15 cellular contexts compared by ENCODE assay signal in the genomic region with DNA sequence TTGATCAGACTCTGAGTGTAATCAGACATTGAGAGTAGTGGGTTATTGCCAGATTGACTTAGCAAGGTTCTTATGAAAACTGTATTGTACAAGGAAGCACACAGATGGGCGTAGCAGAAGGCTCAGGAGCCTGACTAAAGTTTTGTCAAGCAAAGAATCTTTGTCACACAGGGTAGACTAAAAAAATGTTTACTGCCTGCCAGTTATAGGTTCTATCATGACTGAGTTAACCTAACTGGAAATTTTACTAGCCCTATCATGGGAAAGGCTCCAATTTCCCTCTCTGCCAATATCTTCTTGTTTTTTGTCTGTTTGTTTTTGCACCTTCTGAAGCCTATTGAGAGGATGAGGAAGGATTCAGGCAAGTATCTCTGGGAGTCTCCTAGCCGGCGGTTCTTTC.
"Had no signal": no experiment of that assay in that cellular context is flagged by ENCODE, and none has a peak within 500 bp of the region (broad histone marks: within the 10 kb centered on the region; RNA-seq: fewer than 3 reads in every experiment).

No MANE protein-coding gene starts in this region.

- H3K36me3 ChIP-seq: ascending aorta, breast epithelium, prostate gland, WERI-Rb-1 had no signal

- H3K9me3 ChIP-seq: ascending aorta, breast epithelium, prostate gland had no signal

- DNase-seq: activated CD8-positive, alpha-beta memory T cell treated with anti-CD3 and anti-CD28 coated beads for 24 hours; effector memory CD4-positive, alpha-beta T cell; mesendoderm; stimulated activated CD4-positive, alpha-beta T cell treated with anti-CD3 and anti-CD28 coated beads, Interleukin-15, amount 100 ng/mL, for 24 hours; stimulated activated CD4-positive, alpha-beta T cell treated with anti-CD3 and anti-CD28 coated beads, Interleukin-4, amount 100 ng/mL, for 1 hour; stimulated activated naive CD4-positive, alpha-beta T cell; trophoblast cell; WERI-Rb-1 had no signal

- H3K4me1 ChIP-seq: ascending aorta, breast epithelium, prostate gland had no signal

- H3K4me3 ChIP-seq: ascending aorta, breast epithelium, prostate gland, skin epidermis had no signal

- ATAC-seq: right cardiac atrium had no signal

- H3K27ac ChIP-seq: ascending aorta, breast epithelium, prostate gland, skin epidermis, WERI-Rb-1 had no signal

- H3K9me3 Mint-ChIP-seq: activated T-helper 2 cell treated with anti-CD3 and anti-CD28 coated beads, Interferon-gamma antibody, Interleukin-2, Interleukin-4, amounts not matched to agents 10 μg/mL and 5 μg/mL and 100 μg/mL, durations not matched to agents 14 hours and 24 hours and 36 hours; dendritic cell treated with granulocyte-macrophage colony-stimulating factor and Interleukin-4, amounts not matched to agents 40 ng/mL and 50 ng/mL, for 4 days had no signal

- H3K27ac Mint-ChIP-seq: activated T-helper 2 cell treated with anti-CD3 and anti-CD28 coated beads, Interferon-gamma antibody, Interleukin-2, Interleukin-4, amounts not matched to agents 10 μg/mL and 5 μg/mL and 100 μg/mL, durations not matched to agents 14 hours and 24 hours and 36 hours; dendritic cell treated with granulocyte-macrophage colony-stimulating factor and Interleukin-4, amounts not matched to agents 40 ng/mL and 50 ng/mL, for 4 days had no signal

- H3K4me3 Mint-ChIP-seq: dendritic cell treated with granulocyte-macrophage colony-stimulating factor and Interleukin-4, amounts not matched to agents 40 ng/mL and 50 ng/mL, for 4 days had no signal
